In genomic region chr2:143110759-143111428, GRCh38 we compare ENCODE assay signal across 8 cellular contexts. TPM values are rescaled to one million over a fixed set of nuclear protein-coding genes. Genes with fewer than 3 reads are reported as not detected.
DNase-seq lines count a peak whose midpoint lies in the region; ATAC-seq and TF ChIP-seq lines count a peak whose summit lies in the region.

No MANE protein-coding gene starts in this region.

- H2BK15ac ChIP-seq in mesendoderm (replicated peaks; ENCODE audit: low read depth): no peak overlapping the region

- no peak overlapping the region for H3K4me3 ChIP-seq in mesendoderm (ENCODE audit: low read length)

- no peak overlapping the region for H2AK5ac ChIP-seq in mesendoderm (ENCODE audit: low read length)

- H3K27me3 ChIP-seq in mesendoderm (ENCODE audit: insufficient read depth, low read length, poor library complexity): no peaks in the 10 kb centered on the region

- H2BK120ac ChIP-seq in mesendoderm (ENCODE audit: low read depth, low read length): no peak overlapping the region

- H3K27ac Mint-ChIP-seq in CD14-positive monocyte: peak overlapping the region in 6 of 7 donors; percentile 37 to 89 (median 68)
- H3K27ac Mint-ChIP-seq in activated CD4-positive, alpha-beta T cell treated with anti-CD3 and anti-CD28 coated beads, Interleukin-2, amount 10 ng/mL, durations not matched to agents 7 days and 5 days: peak overlapping the region; percentile 87

- POLR2A ChIA-PET in activated CD4-positive, alpha-beta T cell treated with anti-CD3 and anti-CD28 coated beads, Interleukin-2, amount 10 ng/mL, durations not matched to agents 7 days and 5 days (lab: Charles Lee): interaction anchor here (0.6 kb wide), 1 partner anchor 522 kb away, joined by 3 read pairs; no protein-coding TSS in a partner anchor

- CTCF ChIA-PET in activated CD4-positive, alpha-beta T cell treated with anti-CD3 and anti-CD28 coated beads, Interleukin-2, amount 10 ng/mL, durations not matched to agents 7 days and 5 days (lab: Charles Lee): interaction anchor here (0.6 to 3.9 kb wide), 13 partner anchors 10 to 277 kb away, joined by 3 to 31 read pairs (median 4); no protein-coding TSS in a partner anchor

- no peak overlapping the region for H3K4me2 ChIP-seq in mesendoderm (ENCODE audit: low read length)

- ATAC-seq in GM19025 (IDR thresholded peaks at IDR 0.05; ENCODE audit: low read depth, unreplicated experiment) (peak; percentile 78), HG03196 (IDR thresholded peaks at IDR 0.05; ENCODE audit: unreplicated experiment) (peak; percentile 91)

- H4K8ac ChIP-seq in mesendoderm (ENCODE audit: low read depth, low read length): no peak overlapping the region

- no peak overlapping the region for H3K4ac ChIP-seq in mesendoderm (ENCODE audit: low read depth, low read length)

- intact Hi-C loops in CD14-positive monocyte (cut with micrococcal nuclease): loop anchor here in 1 of 2 donors (10.0 kb wide), 1 partner anchor 104 kb away; no protein-coding TSS in a partner anchor

- no peaks in the 10 kb centered on the region for H3K9me3 Mint-ChIP-seq in CD14-positive monocyte
- H3K9me3 Mint-ChIP-seq in activated CD4-positive, alpha-beta T cell treated with anti-CD3 and anti-CD28 coated beads, Interleukin-2, amount 10 ng/mL, durations not matched to agents 7 days and 5 days: peaks cover 4% of the 10 kb centered on the region

- H3K79me2 ChIP-seq in mesendoderm (ENCODE audit: control insufficient read depth, insufficient read depth, low read length): no peaks in the 10 kb centered on the region

- H3K36me3 Mint-ChIP-seq in CD14-positive monocyte: no peaks in the 10 kb centered on the region
- H3K36me3 Mint-ChIP-seq in activated CD4-positive, alpha-beta T cell treated with anti-CD3 and anti-CD28 coated beads, Interleukin-2, amount 10 ng/mL, durations not matched to agents 7 days and 5 days (ENCODE audit: low read depth): peaks cover 3% of the 10 kb centered on the region

- no peaks in the 10 kb centered on the region for H3K36me3 ChIP-seq in mesendoderm (ENCODE audit: control insufficient read depth, insufficient read depth, low read length)

- H3K4me3 Mint-ChIP-seq in CD14-positive monocyte: peak overlapping the region in 1 of 2 donors; percentile 41
- H3K4me3 Mint-ChIP-seq in activated CD4-positive, alpha-beta T cell treated with anti-CD3 and anti-CD28 coated beads, Interleukin-2, amount 10 ng/mL, durations not matched to agents 7 days and 5 days: peak overlapping the region; percentile 56

- DNase-seq in CD14-positive monocyte (ENCODE audit: low spot score) (peak; percentile 50), NCI-H510A treated with DMSO at 0.1 percent for 48 hours (lab: John Stamatoyannopoulos, UW) (peak; percentile 62), mesendoderm (peak; percentile 79)
- peak; percentile 81 for DNase-seq in activated CD4-positive, alpha-beta T cell treated with anti-CD3 and anti-CD28 coated beads, Interleukin-2, amount 10 ng/mL, durations not matched to agents 7 days and 5 days
- peak; percentile 63 for DNase-seq in effector CD4-positive, alpha-beta T cell
- DNase-seq in stimulated activated CD8-positive, alpha-beta memory T cell treated with anti-CD3 and anti-CD28 coated beads, Interleukin-4, amount 100 ng/mL, for 48 hours: peak; percentile 77

- peak; percentile 94 for TF ChIP-seq CTCF in CD14-positive monocyte (IDR thresholded peaks at IDR 0.05)

- no peak overlapping the region for H3K9ac ChIP-seq in mesendoderm (ENCODE audit: low read length)

- no peaks in the 10 kb centered on the region for H3K4me1 ChIP-seq in mesendoderm (ENCODE audit: control insufficient read depth, low read depth, low read length)

- H2BK5ac ChIP-seq in mesendoderm (ENCODE audit: low read length): no peak overlapping the region

- H3K18ac ChIP-seq in mesendoderm (ENCODE audit: low read length): no peak overlapping the region

- no peak overlapping the region for H3K56ac ChIP-seq in mesendoderm (ENCODE audit: low read length)

- H3K79me1 ChIP-seq in mesendoderm (ENCODE audit: low read length): no peaks in the 10 kb centered on the region

- H3K27me3 Mint-ChIP-seq in CD14-positive monocyte (ENCODE audit: low read depth in 3 of 3): no peaks in the 10 kb centered on the region
- H3K27me3 Mint-ChIP-seq in activated CD4-positive, alpha-beta T cell treated with anti-CD3 and anti-CD28 coated beads, Interleukin-2, amount 10 ng/mL, durations not matched to agents 7 days and 5 days: peaks cover 1% of the 10 kb centered on the region

- WGBS in mesendoderm (ENCODE audit: extremely low coverage, insufficient coverage, low lambda C conversion rate): no CpG with 5 or more reads among the region's 6 CpGs

- H3K27ac ChIP-seq in mesendoderm (ENCODE audit: low read depth, low read length): no peak overlapping the region

- no peak overlapping the region for H4K5ac ChIP-seq in mesendoderm (ENCODE audit: low read length)

- H3K4me1 Mint-ChIP-seq in CD14-positive monocyte: peaks cover 10% of the 10 kb centered on the region
- peaks cover 42% of the 10 kb centered on the region for H3K4me1 Mint-ChIP-seq in activated CD4-positive, alpha-beta T cell treated with anti-CD3 and anti-CD28 coated beads, Interleukin-2, amount 10 ng/mL, durations not matched to agents 7 days and 5 days

- no peak overlapping the region for H3K23ac ChIP-seq in mesendoderm (ENCODE audit: low read length)

RNA-seq across cellular contexts. Expression of gene ARHGAP15, which starts 18.3 kb away (rescaled TPM):
- 10 to 100 TPM; 50.7 to 50.9 TPM for polyA plus RNA-seq in CD14-positive monocyte
- 100 to 1,000 TPM; 189 to 197 TPM for total RNA-seq in activated CD4-positive, alpha-beta T cell treated with anti-CD3 and anti-CD28 coated beads, Interleukin-2, amount 10 ng/mL, durations not matched to agents 7 days and 5 days
- not detected for polyA plus RNA-seq in mesendoderm (2013, experiment 1 of 2)
- polyA plus RNA-seq in mesendoderm (2013, experiment 2 of 2): not detected
